In genomic region chr4:128228778-128229457, GRCh38 we compare ENCODE assay signal across 13 cellular contexts. TPM values are rescaled to one million over a fixed set of nuclear protein-coding genes. Genes with fewer than 3 reads are reported as not detected.
DNase-seq lines count a peak whose midpoint lies in the region; TF ChIP-seq lines count a peak whose summit lies in the region.
"Had no signal": no experiment of that assay in that cellular context is flagged by ENCODE, and none has a peak within 500 bp of the region (broad histone marks: within the 10 kb centered on the region; RNA-seq: fewer than 3 reads in every experiment).

No MANE protein-coding gene starts in this region.

- no peak overlapping the region for H3K4me3 Mint-ChIP-seq in endodermal cell

- H3K27ac ChIP-seq in endodermal cell (ENCODE audit: low read depth, low read length), result peak overlapping the region; percentile 88
- H3K27ac ChIP-seq: right lobe of liver, thyroid gland had no signal

- 70 to 83% methylated on average over 1 to 3 of the region's 3 CpGs for WGBS in endodermal cell (ENCODE audit: insufficient coverage in 1 of 2, insufficient read length in 1 of 2), 2 experiments

- H3K36me3 Mint-ChIP-seq in endodermal cell (ENCODE audit: low read depth), result no peaks in the 10 kb centered on the region

- no peak overlapping the region for H3K27ac Mint-ChIP-seq in endodermal cell

- no peaks in the 10 kb centered on the region for H3K4me1 ChIP-seq in endodermal cell (ENCODE audit: control insufficient read depth, insufficient read depth, low read length)
- H3K4me1 ChIP-seq: right lobe of liver, thyroid gland had no signal

- DNase-seq in NCI-H1092 treated with DMSO at 0.1 percent for 48 hours (lab: John Stamatoyannopoulos, UW), result peak; percentile 21
- no peak for DNase-seq in NCI-H1092 (lab: John Stamatoyannopoulos, UW)
- DNase-seq in NCI-H82 treated with DMSO at 0.1 percent for 48 hours (lab: John Stamatoyannopoulos, UW; ENCODE audit: unreplicated experiment), result peak; percentile 92
- no peak for DNase-seq in endodermal cell
- peak; percentile 52 for DNase-seq in retinal pigment epithelial cell (ENCODE audit: low read depth)
- no peak for DNase-seq in NAMALWA (ENCODE audit: low spot score)
- no peak for DNase-seq in amygdala (lab: John Stamatoyannopoulos, UW)
- no peak for DNase-seq in stimulated activated CD8-positive, alpha-beta memory T cell treated with anti-CD3 and anti-CD28 coated beads, Interleukin-4, amount 100 ng/mL, for 48 hours
- DNase-seq: activated CD8-positive, alpha-beta memory T cell treated with anti-CD3 and anti-CD28 coated beads, Interleukin-2, amount 50 U/mL, for 4 hours; NCI-H1930; right lobe of liver; RPMI8226 had no signal

- no peak overlapping the region for H3K4me3 ChIP-seq in endodermal cell (ENCODE audit: low read length)
- no peak overlapping the region for H3K4me3 ChIP-seq in retinal pigment epithelial cell (ENCODE audit: low read length)
- H3K4me3 ChIP-seq: right lobe of liver, thyroid gland had no signal

- no peak for TF ChIP-seq CTCF in endodermal cell (conservative IDR thresholded peaks at IDR 0.05)
- no peak for TF ChIP-seq CTCF in retinal pigment epithelial cell (conservative IDR thresholded peaks at IDR 0.05; ENCODE audit: low read depth, low read length)

- H3K4me1 Mint-ChIP-seq in endodermal cell, result no peaks in the 10 kb centered on the region

- H3K9me3 Mint-ChIP-seq in endodermal cell, result peaks cover 4% of the 10 kb centered on the region

- no peaks in the 10 kb centered on the region for H3K36me3 ChIP-seq in endodermal cell (ENCODE audit: control insufficient read depth, insufficient read depth, low read length)
- H3K36me3 ChIP-seq: right lobe of liver, thyroid gland had no signal

- peaks cover 6% of the 10 kb centered on the region for H3K9me3 ChIP-seq in endodermal cell (ENCODE audit: control insufficient read depth, low read length)
- H3K9me3 ChIP-seq: right lobe of liver, thyroid gland had no signal

- H3K9ac ChIP-seq in endodermal cell (ENCODE audit: extremely low read depth, low read length, poor library complexity, severe bottlenecking), result no peak overlapping the region

- no peaks in the 10 kb centered on the region for H3K27me3 Mint-ChIP-seq in endodermal cell (ENCODE audit: insufficient read depth)

- H3K27me3 ChIP-seq in endodermal cell (ENCODE audit: control insufficient read depth, insufficient read depth, low read length, poor library complexity, severe bottlenecking), result no peaks in the 10 kb centered on the region
- H3K27me3 ChIP-seq: right lobe of liver, thyroid gland had no signal

RNA-seq across cellular contexts. Expression of gene PGRMC2, which starts 58.7 kb away (rescaled TPM):
- 10 to 100 TPM; 57.0 to 68.5 TPM for total RNA-seq in endodermal cell
- 68.7 TPM for polyA plus RNA-seq in endodermal cell (2013, experiment 1 of 2)
- 70.6 TPM for polyA plus RNA-seq in endodermal cell (2013, experiment 2 of 2)

Comparison
In these comparisons a context has a peak if more than half of its experiments do, and no peak if none do; other contexts are left out.
1. DNase-seq: peak in NCI-H1092 treated with DMSO at 0.1 percent for 48 hours (single experiment), NCI-H82 treated with DMSO at 0.1 percent for 48 hours (single experiment) and retinal pigment epithelial cell (single experiment); none in NCI-H1092 (single experiment), endodermal cell (single experiment), NAMALWA (single experiment), amygdala (0 of 56) and stimulated activated CD8-positive, alpha-beta memory T cell treated with anti-CD3 and anti-CD28 coated beads, Interleukin-4, amount 100 ng/mL, for 48 hours (single experiment).